29 cellular contexts compared by ENCODE assay signal in genomic region chr6:19086480-19086879, GRCh38.
"Had no signal": no experiment of that assay in that cellular context is flagged by ENCODE, and none has a peak within 500 bp of the region (broad histone marks: within the 10 kb centered on the region; RNA-seq: fewer than 3 reads in every experiment).

No MANE protein-coding gene starts in this region.

- H3K27me3 ChIP-seq: ascending aorta, breast epithelium, cardiac muscle cell, dorsolateral prefrontal cortex had no signal

- H3K36me3 ChIP-seq: ascending aorta, breast epithelium, cardiac muscle cell had no signal

- H3K4me1 ChIP-seq: ascending aorta, breast epithelium had no signal

- H3K27me3 Mint-ChIP-seq: activated CD4-positive, alpha-beta memory T cell treated with anti-CD3 and anti-CD28 coated beads, Interleukin-2, amount 10 ng/mL, durations not matched to agents 7 days and 5 days; activated CD4-positive, alpha-beta T cell treated with anti-CD3 and anti-CD28 coated beads, Interleukin-2, amount 10 ng/mL, durations not matched to agents 7 days and 5 days; activated naive CD4-positive, alpha-beta T cell treated with anti-CD3 and anti-CD28 coated beads, Interleukin-2, amount 10 ng/mL, durations not matched to agents 7 days and 5 days; activated naive CD8-positive, alpha-beta T cell treated with anti-CD3 and anti-CD28 coated beads, Interleukin-2, amount 10 ng/mL, durations not matched to agents 7 days and 5 days; activated T-cell treated with anti-CD3 and anti-CD28 coated beads, Interleukin-2, amount 50 U/mL, for 24 hours; brain; dendritic cell treated with granulocyte-macrophage colony-stimulating factor and Interleukin-4, amounts not matched to agents 40 ng/mL and 50 ng/mL, for 4 days; T-helper 17 cell had no signal

- ATAC-seq: activated naive CD4-positive, alpha-beta T cell treated with anti-CD3 and anti-CD28 coated beads, Interleukin-2, amount 50 U/mL, for 72 hours; activated T-cell treated with anti-CD3 and anti-CD28 coated beads, Interleukin-2, amount 50 U/mL, for 72 hours; esophagus mucosa; T-helper 17 cell had no signal

- H3K36me3 Mint-ChIP-seq: activated naive CD4-positive, alpha-beta T cell treated with anti-CD3 and anti-CD28 coated beads, Interleukin-2, amount 10 ng/mL, durations not matched to agents 7 days and 5 days; activated naive CD4-positive, alpha-beta T cell treated with anti-CD3 and anti-CD28 coated beads, Interleukin-2, amount 50 U/mL, for 72 hours; activated naive CD8-positive, alpha-beta T cell treated with anti-CD3 and anti-CD28 coated beads, Interleukin-2, amount 10 ng/mL, durations not matched to agents 7 days and 5 days; brain had no signal

- H3K4me1 Mint-ChIP-seq: activated CD4-positive, alpha-beta memory T cell treated with anti-CD3 and anti-CD28 coated beads, Interleukin-2, amount 10 ng/mL, durations not matched to agents 7 days and 5 days; activated CD4-positive, alpha-beta T cell treated with anti-CD3 and anti-CD28 coated beads, Interleukin-2, amount 10 ng/mL, durations not matched to agents 7 days and 5 days; activated naive CD4-positive, alpha-beta T cell treated with anti-CD3 and anti-CD28 coated beads, Interleukin-2, amount 10 ng/mL, durations not matched to agents 7 days and 5 days; activated naive CD8-positive, alpha-beta T cell treated with anti-CD3 and anti-CD28 coated beads, Interleukin-2, amount 10 ng/mL, durations not matched to agents 7 days and 5 days; endodermal cell; T-helper 17 cell had no signal

- H3K27ac Mint-ChIP-seq: activated CD4-positive, alpha-beta memory T cell treated with anti-CD3 and anti-CD28 coated beads, Interleukin-2, amount 10 ng/mL, durations not matched to agents 7 days and 5 days; activated CD4-positive, alpha-beta T cell treated with anti-CD3 and anti-CD28 coated beads, Interleukin-2, amount 10 ng/mL, durations not matched to agents 7 days and 5 days; activated naive CD4-positive, alpha-beta T cell treated with anti-CD3 and anti-CD28 coated beads, Interleukin-2, amount 10 ng/mL, durations not matched to agents 7 days and 5 days; activated naive CD4-positive, alpha-beta T cell treated with anti-CD3 and anti-CD28 coated beads, Interleukin-2, amount 50 U/mL, for 72 hours; activated naive CD8-positive, alpha-beta T cell treated with anti-CD3 and anti-CD28 coated beads, Interleukin-2, amount 10 ng/mL, durations not matched to agents 7 days and 5 days; activated T-cell treated with anti-CD3 and anti-CD28 coated beads, Interleukin-2, amount 50 U/mL, for 24 hours; activated T-cell treated with anti-CD3 and anti-CD28 coated beads, Interleukin-2, amount 50 U/mL, for 72 hours; brain; dendritic cell treated with granulocyte-macrophage colony-stimulating factor and Interleukin-4, amounts not matched to agents 40 ng/mL and 50 ng/mL, for 4 days; endodermal cell; T-helper 17 cell had no signal

- H3K4me3 Mint-ChIP-seq: activated CD4-positive, alpha-beta memory T cell treated with anti-CD3 and anti-CD28 coated beads, Interleukin-2, amount 10 ng/mL, durations not matched to agents 7 days and 5 days; activated CD4-positive, alpha-beta T cell treated with anti-CD3 and anti-CD28 coated beads, Interleukin-2, amount 10 ng/mL, durations not matched to agents 7 days and 5 days; activated naive CD4-positive, alpha-beta T cell treated with anti-CD3 and anti-CD28 coated beads, Interleukin-2, amount 10 ng/mL, durations not matched to agents 7 days and 5 days; activated naive CD8-positive, alpha-beta T cell treated with anti-CD3 and anti-CD28 coated beads, Interleukin-2, amount 10 ng/mL, durations not matched to agents 7 days and 5 days; activated T-cell treated with anti-CD3 and anti-CD28 coated beads, Interleukin-2, amount 50 U/mL, for 24 hours; activated T-cell treated with anti-CD3 and anti-CD28 coated beads, Interleukin-2, amount 50 U/mL, for 72 hours; brain; dendritic cell treated with granulocyte-macrophage colony-stimulating factor and Interleukin-4, amounts not matched to agents 40 ng/mL and 50 ng/mL, for 4 days; endodermal cell; T-helper 17 cell had no signal

- H3K4me3 ChIP-seq: ascending aorta, breast epithelium, cardiac muscle cell, coronary artery, dorsolateral prefrontal cortex had no signal

- DNase-seq: activated CD4-positive, alpha-beta memory T cell treated with anti-CD3 and anti-CD28 coated beads, Interleukin-2, amount 10 ng/mL, durations not matched to agents 7 days and 5 days; activated CD4-positive, alpha-beta T cell treated with anti-CD3 and anti-CD28 coated beads for 1 hour; activated CD4-positive, alpha-beta T cell treated with anti-CD3 and anti-CD28 coated beads for 4 hours; activated CD4-positive, alpha-beta T cell treated with anti-CD3 and anti-CD28 coated beads, Interleukin-2, amount 10 ng/mL, durations not matched to agents 7 days and 5 days; activated CD4-positive, alpha-beta T cell treated with anti-CD3 and anti-CD28 coated beads, Interleukin-2, amount 50 U/mL, for 4 hours; activated CD8-positive, alpha-beta memory T cell treated with anti-CD3 and anti-CD28 coated beads, Interleukin-2, amount 50 U/mL, for 48 hours; activated gamma-delta T cell; activated naive CD4-positive, alpha-beta T cell; activated naive CD4-positive, alpha-beta T cell treated with anti-CD3 and anti-CD28 coated beads, Interleukin-2, amount 10 ng/mL, durations not matched to agents 7 days and 5 days; activated naive CD8-positive, alpha-beta T cell treated with anti-CD3 and anti-CD28 coated beads, Interleukin-2, amount 10 ng/mL, durations not matched to agents 7 days and 5 days; activated T-cell treated with anti-CD3 and anti-CD28 coated beads for 4 hours; activated T-cell treated with anti-CD3 and anti-CD28 coated beads, Interleukin-2, amount 50 U/mL, for 24 hours; activated T-cell treated with anti-CD3 and anti-CD28 coated beads, Interleukin-2, amount 50 U/mL, for 72 hours; central memory CD4-positive, alpha-beta T cell; cerebellar nuclear complex; dorsolateral prefrontal cortex; effector memory CD4-positive, alpha-beta T cell; endodermal cell; foreskin fibroblast; head of caudate nucleus; T-helper 17 cell had no signal

- H3K9me3 Mint-ChIP-seq: activated naive CD8-positive, alpha-beta T cell treated with anti-CD3 and anti-CD28 coated beads, Interleukin-2, amount 10 ng/mL, durations not matched to agents 7 days and 5 days; endodermal cell had no signal

- H3K9me3 ChIP-seq: ascending aorta, breast epithelium had no signal

- H3K27ac ChIP-seq: ascending aorta, breast epithelium, cardiac muscle cell, coronary artery, dorsolateral prefrontal cortex had no signal
